In genomic region chr10:21499910-21500577, GRCh38 we compare ENCODE assay signal across 9 cellular contexts. TPM values are rescaled to one million over a fixed set of nuclear protein-coding genes. Genes with fewer than 3 reads are reported as not detected.
DNase-seq lines count a peak whose midpoint lies in the region; ATAC-seq and TF ChIP-seq lines count a peak whose summit lies in the region.
"Had no signal": no experiment of that assay in that cellular context is flagged by ENCODE, and none has a peak within 500 bp of the region (broad histone marks: within the 10 kb centered on the region; RNA-seq: fewer than 3 reads in every experiment).

No MANE protein-coding gene starts in this region.

- POLR2A ChIA-PET in Panc1 (lab: Charles Lee) = no interaction called here

- TF ChIP-seq CTCF in Panc1 (IDR thresholded peaks at IDR 0.05) = no peak
- no peak for TF ChIP-seq CTCF in neutrophil (IDR thresholded peaks at IDR 0.05)

- H3K9me3 ChIP-seq in Panc1 (ENCODE audit: control insufficient read depth, insufficient read depth, low read depth, low read length) (no peaks in the 10 kb centered on the region), neutrophil (no peaks in the 10 kb centered on the region)

- BruUV-seq in Panc1 (replicated peaks; lab: Mats Ljungman, UMichigan) = no TSS peak

- peaks cover 36% of the 10 kb centered on the region for H3K4me1 ChIP-seq in Panc1 (ENCODE audit: control insufficient read depth, insufficient read depth, low read length)
- peaks cover 34 to 40% of the 10 kb centered on the region in 2 experiments for H3K4me1 ChIP-seq in neutrophil (ENCODE audit: control insufficient read depth in 1 of 2, insufficient read depth in 1 of 2, low read depth in 1 of 2, low read length in 1 of 2)

- in situ Hi-C loops in Panc1 (cut with HindIII; ENCODE audit: low pct_unique_long_range_greater_than_20kb, low sequenced_read_pairs) = no loop called here

- no peaks in the 10 kb centered on the region for H3K27me3 ChIP-seq in Panc1 (ENCODE audit: control insufficient read depth, insufficient read depth, low read length)
- peaks cover 82% of the 10 kb centered on the region for H3K27me3 ChIP-seq in neutrophil

- CTCF ChIA-PET in Panc1 (lab: Charles Lee) = no interaction called here

- H3K36me3 ChIP-seq in Panc1 (ENCODE audit: control insufficient read depth, insufficient read depth, low read length) = no peaks in the 10 kb centered on the region
- no peaks in the 10 kb centered on the region for H3K36me3 ChIP-seq in neutrophil

- DNase-seq in ELF-1 (ENCODE audit: low read depth, low spot score) = peak; percentile 92
- DNase-seq in Panc1 (ENCODE audit: low read depth, low spot score) = no peak
- peak in 35 of 42 donors; percentile 27 to 80 (median 59) for DNase-seq in head of caudate nucleus
- DNase-seq in SKM-1 (lab: John Stamatoyannopoulos, UW; ENCODE audit: unreplicated experiment) = no peak
- DNase-seq: NCI-H2081 treated with DMSO at 0.1 percent for 48 hours had no signal

- peak overlapping the region; percentile 92; the same call in 1 of the 2 replicates for H3K27ac ChIP-seq in Panc1 (ENCODE audit: low read length)
- no peak overlapping the region for H3K27ac ChIP-seq in neutrophil

- intact Hi-C loops in Panc1 (cut with micrococcal nuclease; ENCODE audit: unreplicated experiment) (loop anchor here (5.0 to 10.0 kb wide), 3 partner anchors 32 to 455 kb away; partner anchors contain the start of gene MLLT10), head of caudate nucleus (cut with DNase I) (loop anchor here (5.0 kb wide), 1 partner anchor 232 kb away; no protein-coding TSS in a partner anchor)

- no peak overlapping the region for H3K4me3 ChIP-seq in Panc1 (ENCODE audit: low read depth in 2 of 2, low read length in 2 of 2)
- peak overlapping the region; percentile 21 to 26 for H3K4me3 ChIP-seq in neutrophil (ENCODE audit: low read depth in 1 of 2, low read length in 1 of 2)

- ATAC-seq in Panc1 (no peak), GM21576 (IDR thresholded peaks at IDR 0.05; ENCODE audit: unreplicated experiment) (no peak), HG02938 (IDR thresholded peaks at IDR 0.05; ENCODE audit: unreplicated experiment) (no peak), GM21786 (IDR thresholded peaks at IDR 0.05; ENCODE audit: unreplicated experiment) (no peak)

RNA-seq across cellular contexts. Expression of gene SKIDA1, which starts 25.4 kb away (rescaled TPM):
- total RNA-seq in Panc1 (2021; ENCODE audit: unreplicated experiment) = 9.3 TPM
- polyA plus RNA-seq in Panc1 (2012; ENCODE audit: insufficient read length) = 5.8 TPM

RNA-seq across cellular contexts. Expression of gene MLLT10, which starts 34.0 kb away (rescaled TPM):
- total RNA-seq in Panc1 (2021; ENCODE audit: unreplicated experiment) = 33.4 TPM
- polyA plus RNA-seq in Panc1 (2012; ENCODE audit: insufficient read length) = 28.9 TPM

Comparison
In these comparisons a context has a peak if more than half of its experiments do, and no peak if none do; other contexts are left out.
1. DNase-seq: peak in ELF-1 (single experiment) and head of caudate nucleus (35 of 42); none in Panc1 (single experiment) and SKM-1 (single experiment).
2. H3K4me3 ChIP-seq: peak in neutrophil (2 of 2); none in Panc1 (0 of 2).